In the genomic region with DNA sequence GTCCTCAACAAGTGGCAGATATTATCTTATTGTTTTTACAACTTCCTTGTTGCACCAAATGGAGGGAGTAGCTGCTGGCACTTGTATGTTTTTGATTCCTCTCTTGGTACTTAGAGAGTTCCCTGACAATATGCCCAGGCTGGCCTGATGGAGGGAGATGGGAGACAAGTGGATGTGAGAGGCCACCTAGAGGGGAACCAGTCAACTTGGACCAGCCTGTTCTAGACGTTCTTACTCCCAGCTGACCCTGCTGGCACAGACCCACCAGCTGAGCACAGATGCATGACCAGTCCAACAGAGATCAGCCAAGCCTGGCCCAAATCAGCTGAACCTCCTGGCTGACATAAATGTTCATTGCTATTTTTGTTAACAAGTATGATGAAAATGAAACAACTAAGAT, we compare ENCODE assay signal across 10 cellular contexts.
A peak's percentile ranks its signal among the peaks of the same experiment; 100 is the strongest.
DNase-seq lines count a peak whose midpoint lies in the region; ATAC-seq and TF ChIP-seq lines count a peak whose summit lies in the region.
"Had no signal": no experiment of that assay in that cellular context is flagged by ENCODE, and none has a peak within 500 bp of the region (broad histone marks: within the 10 kb centered on the region; RNA-seq: fewer than 3 reads in every experiment).

No MANE protein-coding gene starts in this region.

- no peaks in the 10 kb centered on the region for H3K79me2 ChIP-seq in smooth muscle cell (ENCODE audit: low read depth)

- H3K9me3 ChIP-seq in smooth muscle cell (replicated peaks; ENCODE audit: low read depth), result no peaks in the 10 kb centered on the region

- no peaks in the 10 kb centered on the region for H4K20me1 ChIP-seq in smooth muscle cell (ENCODE audit: low read depth)

- POLR2A ChIA-PET in T-cell (lab: Charles Lee), result no interaction called here

- H3K4me2 ChIP-seq in smooth muscle cell, result no peak overlapping the region

- no peaks in the 10 kb centered on the region for H3K27me3 ChIP-seq in smooth muscle cell (ENCODE audit: low read depth)

- no peaks in the 10 kb centered on the region for H3K4me1 ChIP-seq in smooth muscle cell (ENCODE audit: low read depth)

- CTCF ChIA-PET in T-cell (lab: Charles Lee), result no interaction called here

- no peaks in the 10 kb centered on the region for H3K4me1 Mint-ChIP-seq in T-cell
- H3K4me1 Mint-ChIP-seq: memory B cell had no signal

- no peak overlapping the region for H3K27ac ChIP-seq in smooth muscle cell (ENCODE audit: low read depth)

- H2AFZ ChIP-seq in smooth muscle cell (ENCODE audit: low read depth), result no peak overlapping the region

- H3K4me3 ChIP-seq in smooth muscle cell, result no peak overlapping the region

- no peaks in the 10 kb centered on the region for H3F3A ChIP-seq in smooth muscle cell (ENCODE audit: low read depth)

- peaks cover 3 to 8% of the 10 kb centered on the region in 2 donors for H3K27me3 Mint-ChIP-seq in T-cell

- TF ChIP-seq CTCF in smooth muscle cell (IDR thresholded peaks at IDR 0.05; ENCODE audit: borderline replicate concordance, insufficient read depth, poor library complexity, severe bottlenecking), result no peak

- peak; percentile 33 for DNase-seq in DMS79 treated with DMSO at 0.1 percent for 48 hours (lab: John Stamatoyannopoulos, UW)
- DNase-seq in M059J (ENCODE audit: low read depth), result peak; percentile 60
- DNase-seq in dermis microvascular lymphatic vessel endothelial cell (ENCODE audit: low read depth in 2 of 2), result peak; percentile 1 to 29
- DNase-seq in mucosa of gallbladder (ENCODE audit: low spot score), result peak; percentile 15
- DNase-seq in T-cell, result no peak
- no peak for DNase-seq in activated naive CD4-positive, alpha-beta T cell treated with anti-CD3 and anti-CD28 coated beads, Interleukin-2, amount 50 U/mL, for 16 hours
- no peak for DNase-seq in smooth muscle cell (lab: John Stamatoyannopoulos, UW; ENCODE audit: unreplicated experiment)
- DNase-seq: activated naive CD4-positive, alpha-beta T cell treated with anti-CD3 and anti-CD28 coated beads for 36 hours had no signal

- H3K36me3 ChIP-seq in smooth muscle cell (ENCODE audit: low read depth), result no peaks in the 10 kb centered on the region

- no peaks in the 10 kb centered on the region for H3K36me3 Mint-ChIP-seq in T-cell
- H3K36me3 Mint-ChIP-seq: memory B cell had no signal

- no peak overlapping the region for H3K4me3 Mint-ChIP-seq in T-cell
- H3K4me3 Mint-ChIP-seq: activated naive CD4-positive, alpha-beta T cell treated with anti-CD3 and anti-CD28 coated beads for 36 hours; memory B cell had no signal

- no peak overlapping the region for H3K27ac Mint-ChIP-seq in T-cell
- H3K27ac Mint-ChIP-seq: activated naive CD4-positive, alpha-beta T cell treated with anti-CD3 and anti-CD28 coated beads for 36 hours; memory B cell had no signal

- WGBS in smooth muscle cell (ENCODE audit: low lambda C conversion rate), result 14% methylated on average over 1 of the region's 1 CpG

- ATAC-seq in T-cell (replicated peaks in 1 of 4) (no peak), GM19397 (IDR thresholded peaks at IDR 0.05; ENCODE audit: unreplicated experiment) (no peak)

- H3K9me3 Mint-ChIP-seq in T-cell, result peaks cover 0 to 10% (median 5%) of the 10 kb centered on the region in 3 donors

- H3K9ac ChIP-seq in smooth muscle cell (ENCODE audit: low read depth), result no peak overlapping the region

Comparison
In these comparisons a context has a peak if more than half of its experiments do, and no peak if none do; other contexts are left out.
1. DNase-seq: peak in DMS79 treated with DMSO at 0.1 percent for 48 hours (single experiment), M059J (single experiment), dermis microvascular lymphatic vessel endothelial cell (2 of 2) and mucosa of gallbladder (single experiment); none in T-cell (0 of 34), activated naive CD4-positive, alpha-beta T cell treated with anti-CD3 and anti-CD28 coated beads, Interleukin-2, amount 50 U/mL, for 16 hours (single experiment) and smooth muscle cell (single experiment).